In genomic region chr17:75046583-75047289, GRCh38 we compare ENCODE assay signal across 8 cellular contexts. TPM values are rescaled to one million over a fixed set of nuclear protein-coding genes. Genes with fewer than 3 reads are reported as not detected.
DNase-seq lines count a peak whose midpoint lies in the region; ATAC-seq and TF ChIP-seq lines count a peak whose summit lies in the region.

Gene ATP5PD (minus strand): TSS chr17:75046969. CDS start chr17:75042650, 4,319 bp downstream.
Gene KCTD2 (plus strand): TSS chr17:75047225. CDS start chr17:75047251, 26 bp downstream.

- H3K4me2 ChIP-seq in DOHH2 (ENCODE audit: low read length): peak within 1 kb of the TSS; percentile 96
- peak within 1 kb of the TSS; percentile 100 for H3K4me2 ChIP-seq in GM23338
- H3K4me2 ChIP-seq in fibroblast of lung (ENCODE audit: extremely low read depth, insufficient read depth, low read length): peak within 1 kb of the TSS; percentile 100

- H3K36me3 Mint-ChIP-seq in GM23338 (ENCODE audit: low read depth): peaks cover 44% of the 10 kb centered on the region
- H3K36me3 Mint-ChIP-seq in activated T-helper 17 cell treated with anti-CD3 and anti-CD28 coated beads, Interleukin-2, amount 50 U/mL, for 72 hours (ENCODE audit: low read depth): peaks cover 48% of the 10 kb centered on the region
- peaks cover 0 to 33% (median 4%) of the 10 kb centered on the region in 3 donors for H3K36me3 Mint-ChIP-seq in naive thymus-derived CD8-positive, alpha-beta T cell

- H4K20me1 ChIP-seq in DOHH2 (ENCODE audit: control insufficient read depth, insufficient read depth, low read depth, low read length): no peaks in the 10 kb centered on the region
- peaks cover 18% of the 10 kb centered on the region for H4K20me1 ChIP-seq in GM23338 (replicated peaks; ENCODE audit: insufficient read depth)
- no peaks in the 10 kb centered on the region for H4K20me1 ChIP-seq in fibroblast of lung (ENCODE audit: control insufficient read depth, extremely low read depth, insufficient read depth, low read length)

- POLR2A ChIA-PET in naive thymus-derived CD8-positive, alpha-beta T cell (lab: Charles Lee): interaction anchor here (0.6 to 4.7 kb wide), 17 partner anchors 10 to 223 kb away, joined by 3 to 68 read pairs (median 4); partner anchors contain the start of genes HID1 and MRPL58

- H3K4me3 ChIP-seq in DOHH2 (ENCODE audit: low read length) (peak within 1 kb of the TSS; percentile 98), GM23338 (peak within 1 kb of the TSS; percentile 100), fibroblast of lung (replicated peaks in 1 of 4; ENCODE audit: control extremely low read depth in 1 of 4, insufficient read depth in 1 of 4, low read depth in 3 of 4, low read length in 4 of 4) (peak within 1 kb of the TSS; percentile 79 to 97 (median 93))

- peaks cover 4% of the 10 kb centered on the region; the same call in 1 of the 2 replicates for H3F3A ChIP-seq in DOHH2 (ENCODE audit: control insufficient read depth, insufficient read depth)
- peaks cover 39% of the 10 kb centered on the region for H3F3A ChIP-seq in GM23338 (replicated peaks; ENCODE audit: low read depth)

- H3K9me2 ChIP-seq in DOHH2 (replicated peaks; ENCODE audit: control insufficient read depth, low read length) (no peaks in the 10 kb centered on the region), GM23338 (ENCODE audit: insufficient read depth) (no peaks in the 10 kb centered on the region)

- DNase-seq in GM23338 (ENCODE audit: low spot score) (peak; percentile 98), LHCN-M2 (ENCODE audit: low read depth) (peak; percentile 95), RPMI8226 (peak; percentile 97), fibroblast of lung (ENCODE audit: low read depth in 2 of 2) (peak; percentile 96 to 97)
- DNase-seq in naive thymus-derived CD8-positive, alpha-beta T cell: peak; percentile 86 to 97 (median 91)
- DNase-seq in stimulated activated naive CD4-positive, alpha-beta T cell (lab: John Stamatoyannopoulos, UW): peak; percentile 84 to 92 (median 90)

- H3K4me3 Mint-ChIP-seq in GM23338: peak within 1 kb of the TSS; percentile 97
- peak within 1 kb of the TSS; percentile 92 for H3K4me3 Mint-ChIP-seq in activated T-helper 17 cell treated with anti-CD3 and anti-CD28 coated beads, Interleukin-2, amount 50 U/mL, for 72 hours
- H3K4me3 Mint-ChIP-seq in naive thymus-derived CD8-positive, alpha-beta T cell: peak within 1 kb of the TSS; percentile 95 to 100 (median 96)

- H2AFZ ChIP-seq in GM23338 (peak within 1 kb of the TSS; percentile 40; the same call in 1 of the 2 replicates), fibroblast of lung (ENCODE audit: low read length) (peak within 1 kb of the TSS; percentile 70)

- H3K4me1 Mint-ChIP-seq in GM23338: peaks cover 41% of the 10 kb centered on the region
- H3K4me1 Mint-ChIP-seq in activated T-helper 17 cell treated with anti-CD3 and anti-CD28 coated beads, Interleukin-2, amount 50 U/mL, for 72 hours: peaks cover 16% of the 10 kb centered on the region
- peaks cover 14 to 54% (median 47%) of the 10 kb centered on the region in 4 donors for H3K4me1 Mint-ChIP-seq in naive thymus-derived CD8-positive, alpha-beta T cell

- no peaks in the 10 kb centered on the region for H3K9me3 Mint-ChIP-seq in GM23338
- no peaks in the 10 kb centered on the region for H3K9me3 Mint-ChIP-seq in activated T-helper 17 cell treated with anti-CD3 and anti-CD28 coated beads, Interleukin-2, amount 50 U/mL, for 72 hours
- no peaks in the 10 kb centered on the region for H3K9me3 Mint-ChIP-seq in naive thymus-derived CD8-positive, alpha-beta T cell

- H3K79me2 ChIP-seq in DOHH2 (ENCODE audit: control insufficient read depth, low read length) (peaks cover 32% of the 10 kb centered on the region), GM23338 (replicated peaks; ENCODE audit: insufficient read depth) (peaks cover 68% of the 10 kb centered on the region), fibroblast of lung (ENCODE audit: control insufficient read depth, insufficient read depth, low read length) (peaks cover 21% of the 10 kb centered on the region)

- peaks cover 14% of the 10 kb centered on the region for H3K27me3 Mint-ChIP-seq in GM23338 (ENCODE audit: insufficient read depth, low read depth, poor library complexity)
- H3K27me3 Mint-ChIP-seq in activated T-helper 17 cell treated with anti-CD3 and anti-CD28 coated beads, Interleukin-2, amount 50 U/mL, for 72 hours: no peaks in the 10 kb centered on the region
- H3K27me3 Mint-ChIP-seq in naive thymus-derived CD8-positive, alpha-beta T cell: no peaks in the 10 kb centered on the region

- H3K9me3 ChIP-seq in DOHH2 (ENCODE audit: control insufficient read depth, insufficient read depth, low read length): no peaks in the 10 kb centered on the region
- no peaks in the 10 kb centered on the region for H3K9me3 ChIP-seq in fibroblast of lung (ENCODE audit: control insufficient read depth, insufficient read depth, low read depth, low read length)

- ATAC-seq in GM23338: peak; percentile 92
- peak; percentile 97 for ATAC-seq in activated T-helper 17 cell treated with anti-CD3 and anti-CD28 coated beads, Interleukin-2, amount 50 U/mL, for 72 hours (replicated peaks)
- peak; percentile 92 to 93 for ATAC-seq in naive thymus-derived CD8-positive, alpha-beta T cell

- peak within 1 kb of the TSS; percentile 51 for H3K27ac ChIP-seq in DOHH2 (ENCODE audit: low read depth, low read length)
- peak within 1 kb of the TSS; percentile 95 for H3K27ac ChIP-seq in GM23338 (ENCODE audit: low read depth)
- peak within 1 kb of the TSS; percentile 94 for H3K27ac ChIP-seq in fibroblast of lung (ENCODE audit: insufficient read depth, low read length)

- H3K36me3 ChIP-seq in DOHH2 (ENCODE audit: control insufficient read depth, low read length): peaks cover 18% of the 10 kb centered on the region
- 0 out of 2 replicates have a peak, but pooled peaks cover 11% of the 10 kb centered on the region for H3K36me3 ChIP-seq in GM23338 (ENCODE audit: insufficient read depth)
- H3K36me3 ChIP-seq in fibroblast of lung (ENCODE audit: control insufficient read depth, insufficient read depth, low read length): peaks cover 2% of the 10 kb centered on the region

- H3K4me1 ChIP-seq in DOHH2 (ENCODE audit: control insufficient read depth, low read length) (peaks cover 18% of the 10 kb centered on the region), GM23338 (ENCODE audit: insufficient read depth) (peaks cover 37% of the 10 kb centered on the region), fibroblast of lung (ENCODE audit: control insufficient read depth, extremely low read depth, insufficient read depth, low read length) (peaks cover 3% of the 10 kb centered on the region)

- peak within 1 kb of the TSS; percentile 93 for H3K27ac Mint-ChIP-seq in GM23338
- peak within 1 kb of the TSS; percentile 96 for H3K27ac Mint-ChIP-seq in activated T-helper 17 cell treated with anti-CD3 and anti-CD28 coated beads, Interleukin-2, amount 50 U/mL, for 72 hours
- peak within 1 kb of the TSS; percentile 91 to 98 (median 98) for H3K27ac Mint-ChIP-seq in naive thymus-derived CD8-positive, alpha-beta T cell

- no peak for TF ChIP-seq CTCF in DOHH2 (IDR thresholded peaks at IDR 0.05; ENCODE audit: low read depth, low read length, poor library complexity, severe bottlenecking)
- no peak for TF ChIP-seq CTCF in GM23338 (conservative IDR thresholded peaks at IDR 0.05; ENCODE audit: low read depth in 2 of 2)
- TF ChIP-seq CTCF in fibroblast of lung (conservative IDR thresholded peaks at IDR 0.05 in 1 of 2, IDR thresholded peaks at IDR 0.05 in 1 of 2; ENCODE audit: low read depth in 1 of 2, low read length in 2 of 2): no peak

- H3K9ac ChIP-seq in fibroblast of lung (ENCODE audit: insufficient read depth, low read length): peak within 1 kb of the TSS; percentile 86

- no peaks in the 10 kb centered on the region for H3K27me3 ChIP-seq in DOHH2 (ENCODE audit: control insufficient read depth, low read length)
- H3K27me3 ChIP-seq in GM23338 (ENCODE audit: insufficient read depth): no peaks in the 10 kb centered on the region
- H3K27me3 ChIP-seq in fibroblast of lung (ENCODE audit: control insufficient read depth, insufficient read depth, low read length): no peaks in the 10 kb centered on the region

TF ChIP-seq in GM23338, 12 proteins besides CTCF, POLR2A, EP300 and RAD21 (continues in another document):
- TF ChIP-seq ZNF331 (CRISPR knock-in tag; IDR thresholded peaks at IDR 0.05; ENCODE audit: low read depth): no peak
- TF ChIP-seq JUNB (IDR thresholded peaks at IDR 0.05; ENCODE audit: unreplicated experiment): no peak

RNA-seq across cellular contexts. Expression of gene ATP5PD, which starts in this region (rescaled TPM):
- 240 and 244 TPM in 2 replicates for total RNA-seq in GM23338 (2014; rRNA removed; shearing (Covaris generic))
- polyA plus RNA-seq in GM23338 (2016; fragmentation: Nextera tagmentation; extraction: Ambion mirVana): 1,144 and 1,234 TPM in 2 replicates
- total RNA-seq in LHCN-M2 (2014; rRNA removed): 281 and 284 TPM in 2 replicates
- polyA plus RNA-seq in LHCN-M2 (2012): 605 TPM
- 100 to 1,000 TPM; 164 to 216 TPM for total RNA-seq in activated T-helper 17 cell treated with anti-CD3 and anti-CD28 coated beads, Interleukin-2, amount 50 U/mL, for 72 hours
- 258 and 317 TPM in 2 replicates for total RNA-seq in fibroblast of lung
- polyA plus RNA-seq in fibroblast of lung: 442 and 521 TPM in 2 replicates
- 652 and 693 TPM in 2 replicates for polyA plus RNA-seq in fibroblast of lung (2012)
- 93.1 and 124 TPM in 2 replicates for polyA minus RNA-seq in fibroblast of lung (ENCODE audit: low replicate concordance)
- total RNA-seq in naive thymus-derived CD8-positive, alpha-beta T cell: 100 to 1,000 TPM; 149 to 160 TPM
- 100 to 1,000 TPM; 406 to 455 (median 449) TPM for polyA plus RNA-seq in naive thymus-derived CD8-positive, alpha-beta T cell

RNA-seq across cellular contexts. Expression of gene KCTD2, which starts in this region (rescaled TPM):
- 24.3 and 30.0 TPM in 2 replicates for total RNA-seq in GM23338 (2014; rRNA removed; shearing (Covaris generic))
- polyA plus RNA-seq in GM23338 (2016; fragmentation: Nextera tagmentation; extraction: Ambion mirVana) (7.4 and 8.1 TPM in 2 replicates), fibroblast of lung (29.5 and 35.8 TPM in 2 replicates)
- total RNA-seq in LHCN-M2 (2014; rRNA removed) (22.8 and 26.9 TPM in 2 replicates), fibroblast of lung (17.5 and 17.7 TPM in 2 replicates)
- 17.3 TPM for polyA plus RNA-seq in LHCN-M2 (2012)
- total RNA-seq in activated T-helper 17 cell treated with anti-CD3 and anti-CD28 coated beads, Interleukin-2, amount 50 U/mL, for 72 hours: 10 to 100 TPM; 21.3 to 22.1 TPM
- 15.0 and 17.6 TPM in 2 replicates for polyA plus RNA-seq in fibroblast of lung (2012)
- polyA minus RNA-seq in fibroblast of lung (ENCODE audit: low replicate concordance): 21.7 and 26.5 TPM in 2 replicates
- total RNA-seq in naive thymus-derived CD8-positive, alpha-beta T cell: 10 to 100 TPM; 25.0 to 28.6 TPM
- 10 to 100 TPM in 1 of 3 donors, 1 to 10 TPM in 2; 6.8 to 10.9 (median 7.8) TPM for polyA plus RNA-seq in naive thymus-derived CD8-positive, alpha-beta T cell

Comparison
In these comparisons a context has a peak if more than half of its experiments do, and no peak if none do; other contexts are left out.
1. Peak in every context shown above with its lines: DNase-seq, ATAC-seq, H3K4me3 ChIP-seq and H3K27ac ChIP-seq.